8 cellular contexts compared by ENCODE assay signal in genomic region chr6:108114861-108115597, GRCh38. TPM values are rescaled to one million over a fixed set of nuclear protein-coding genes. Genes with fewer than 3 reads are reported as not detected.
DNase-seq lines count a peak whose midpoint lies in the region; ATAC-seq and TF ChIP-seq lines count a peak whose summit lies in the region.

No MANE protein-coding gene starts in this region.

- TF ChIP-seq POLR2A in testis (IDR thresholded peaks at IDR 0.05): no peak

- H3K36me3 ChIP-seq in testis (ENCODE audit: low read depth, missing control alignments): no peaks in the 10 kb centered on the region

- intact Hi-C loops in testis (cut with DNase I; ENCODE audit: low total_unique reads): loop anchor here (5.0 to 10.0 kb wide), 2 partner anchors 380 to 412 kb away; no protein-coding TSS in a partner anchor

- peak overlapping the region; percentile 65 for H3K4me3 Mint-ChIP-seq in activated CD4-positive, alpha-beta T cell treated with anti-CD3 and anti-CD28 coated beads, Interleukin-2, amount 10 ng/mL, durations not matched to agents 7 days and 5 days

- H3K27me3 Mint-ChIP-seq in activated CD4-positive, alpha-beta T cell treated with anti-CD3 and anti-CD28 coated beads, Interleukin-2, amount 10 ng/mL, durations not matched to agents 7 days and 5 days: peaks cover 86% of the 10 kb centered on the region

- 1 to 2% methylated on average over 47 to 49 of the region's 49 CpGs for WGBS in testis, 2 donors

- no peaks in the 10 kb centered on the region for H3K9me3 ChIP-seq in testis

- DNase-seq in activated CD4-positive, alpha-beta T cell treated with anti-CD3 and anti-CD28 coated beads, Interleukin-2, amount 10 ng/mL, durations not matched to agents 7 days and 5 days: peak; percentile 35
- DNase-seq in activated CD4-positive, alpha-beta T cell treated with anti-CD3 and anti-CD28 coated beads, Interleukin-2, amount 50 U/mL, for 1 hour: no peak
- DNase-seq in dermis microvascular lymphatic vessel endothelial cell (ENCODE audit: low read depth in 2 of 2): peak; percentile 17 to 67
- peak; percentile 62 to 80 for DNase-seq in lung microvascular endothelial cell (ENCODE audit: low read depth in 2 of 2)
- DNase-seq in testis: peak; percentile 54
- no peak for DNase-seq in NCI-H345 (lab: John Stamatoyannopoulos, UW)

- CTCF ChIA-PET in activated CD4-positive, alpha-beta T cell treated with anti-CD3 and anti-CD28 coated beads, Interleukin-2, amount 10 ng/mL, durations not matched to agents 7 days and 5 days (lab: Charles Lee): interaction anchor here (0.6 to 1.8 kb wide), 6 partner anchors 32 to 409 kb away, joined by 3 to 7 read pairs (median 4); partner anchors contain the start of gene NR2E1

- H3K27me3 ChIP-seq in testis: no peaks in the 10 kb centered on the region

- H3K4me3 ChIP-seq in testis: peak overlapping the region; percentile 22 to 50

- H3K9me3 Mint-ChIP-seq in activated CD4-positive, alpha-beta T cell treated with anti-CD3 and anti-CD28 coated beads, Interleukin-2, amount 10 ng/mL, durations not matched to agents 7 days and 5 days: no peaks in the 10 kb centered on the region

- no peak overlapping the region for H3K27ac Mint-ChIP-seq in activated CD4-positive, alpha-beta T cell treated with anti-CD3 and anti-CD28 coated beads, Interleukin-2, amount 10 ng/mL, durations not matched to agents 7 days and 5 days

- POLR2A ChIA-PET in activated CD4-positive, alpha-beta T cell treated with anti-CD3 and anti-CD28 coated beads, Interleukin-2, amount 10 ng/mL, durations not matched to agents 7 days and 5 days (lab: Charles Lee): no interaction called here

- H3K36me3 Mint-ChIP-seq in activated CD4-positive, alpha-beta T cell treated with anti-CD3 and anti-CD28 coated beads, Interleukin-2, amount 10 ng/mL, durations not matched to agents 7 days and 5 days (ENCODE audit: low read depth): peaks cover 2% of the 10 kb centered on the region

- H3K4me1 ChIP-seq in testis: peaks cover 40% of the 10 kb centered on the region

- no peak overlapping the region for H3K27ac ChIP-seq in testis

- H3K4me1 Mint-ChIP-seq in activated CD4-positive, alpha-beta T cell treated with anti-CD3 and anti-CD28 coated beads, Interleukin-2, amount 10 ng/mL, durations not matched to agents 7 days and 5 days: peaks cover 42% of the 10 kb centered on the region

- ATAC-seq in SK-N-SH treated with all-trans-retinoic acid at 6 μM for 48 hours: peak; percentile 20
- ATAC-seq in GM21515 (IDR thresholded peaks at IDR 0.05; ENCODE audit: unreplicated experiment): no peak

- no peak for TF ChIP-seq CTCF in testis (IDR thresholded peaks at IDR 0.05)

TF ChIP-seq in SK-N-SH treated with all-trans-retinoic acid at 6 μM for 48 hours, 23 proteins besides CTCF, POLR2A, EP300 and RAD21:
- no peak for TF ChIP-seq ZFP30 (CRISPR knock-in tag; IDR thresholded peaks at IDR 0.05)
- TF ChIP-seq SNAI2 (CRISPR knock-in tag; IDR thresholded peaks at IDR 0.05): no peak
- TF ChIP-seq OSR1 (CRISPR knock-in tag; IDR thresholded peaks at IDR 0.05): no peak
- no peak for TF ChIP-seq TOX (CRISPR knock-in tag; IDR thresholded peaks at IDR 0.05; ENCODE audit: borderline replicate concordance)
- TF ChIP-seq ESRRG (CRISPR knock-in tag; IDR thresholded peaks at IDR 0.05): no peak
- no peak for TF ChIP-seq ZNF70 (CRISPR knock-in tag; IDR thresholded peaks at IDR 0.05)
- no peak for TF ChIP-seq TCF4 (CRISPR knock-in tag; IDR thresholded peaks at IDR 0.05; ENCODE audit: borderline replicate concordance)
- TF ChIP-seq ZC3H10 (CRISPR knock-in tag; IDR thresholded peaks at IDR 0.05): no peak
- TF ChIP-seq GLIS3 (CRISPR knock-in tag; IDR thresholded peaks at IDR 0.05): no peak
- no peak for TF ChIP-seq PATZ1 (CRISPR knock-in tag; IDR thresholded peaks at IDR 0.05; ENCODE audit: borderline replicate concordance)

RNA-seq across cellular contexts. Expression of gene OSTM1, which starts 40.5 kb away (rescaled TPM):
- total RNA-seq in activated CD4-positive, alpha-beta T cell treated with anti-CD3 and anti-CD28 coated beads, Interleukin-2, amount 10 ng/mL, durations not matched to agents 7 days and 5 days: 10 to 100 TPM; 25.7 to 28.2 TPM
- 16.3 and 25.9 TPM in 2 replicates for total RNA-seq in dermis microvascular lymphatic vessel endothelial cell
- total RNA-seq in lung microvascular endothelial cell: 14.6 and 37.5 TPM in 2 replicates
- 10 to 100 TPM; 47.6 to 63.8 TPM for total RNA-seq in testis
- polyA plus RNA-seq in testis (ENCODE audit: insufficient read depth, low read depth, low replicate concordance): 38.3 TPM

RNA-seq across cellular contexts. Expression of gene NR2E1, which starts 50.8 kb away (rescaled TPM):
- total RNA-seq in activated CD4-positive, alpha-beta T cell treated with anti-CD3 and anti-CD28 coated beads, Interleukin-2, amount 10 ng/mL, durations not matched to agents 7 days and 5 days: not detected
- total RNA-seq in dermis microvascular lymphatic vessel endothelial cell (not detected in 2 replicates), lung microvascular endothelial cell (not detected in 2 replicates), testis (under 1 TPM; 0.12 to 0.39 TPM)
- polyA plus RNA-seq in testis (ENCODE audit: insufficient read depth, low read depth, low replicate concordance): 0.30 TPM

Comparison
In these comparisons a context has a peak if more than half of its experiments do, and no peak if none do; other contexts are left out.
1. DNase-seq: peak in activated CD4-positive, alpha-beta T cell treated with anti-CD3 and anti-CD28 coated beads, Interleukin-2, amount 10 ng/mL, durations not matched to agents 7 days and 5 days (single experiment), dermis microvascular lymphatic vessel endothelial cell (2 of 2), lung microvascular endothelial cell (2 of 2) and testis (single experiment); none in activated CD4-positive, alpha-beta T cell treated with anti-CD3 and anti-CD28 coated beads, Interleukin-2, amount 50 U/mL, for 1 hour (single experiment) and NCI-H345 (single experiment).